ENCODE assay signal across 15 cellular contexts in genomic region chr9:37602817-37603216, GRCh38. TPM values are rescaled to one million over a fixed set of nuclear protein-coding genes. Genes with fewer than 3 reads are reported as not detected.
DNase-seq lines count a peak whose midpoint lies in the region; ATAC-seq and TF ChIP-seq lines count a peak whose summit lies in the region.
"Had no signal": no experiment of that assay in that cellular context is flagged by ENCODE, and none has a peak within 500 bp of the region (broad histone marks: within the 10 kb centered on the region; RNA-seq: fewer than 3 reads in every experiment).

No MANE protein-coding gene starts in this region.

- no peaks in the 10 kb centered on the region for H3K27me3 ChIP-seq in esophagus (ENCODE audit: control insufficient read depth in 1 of 2, insufficient read depth in 2 of 2, low read length in 2 of 2)

- H3K9me3 ChIP-seq in esophagus (ENCODE audit: control insufficient read depth in 2 of 2, insufficient read depth in 1 of 2, low read depth in 1 of 2, low read length in 1 of 2) = no peaks in the 10 kb centered on the region
- H3K9me3 ChIP-seq: neutrophil had no signal

- no peaks in the 10 kb centered on the region for H3K4me1 Mint-ChIP-seq in T-cell

- DNase-seq in DMS153 (lab: John Stamatoyannopoulos, UW) (peak; percentile 68), NCI-H2029 treated with DMSO at 0.1 percent for 48 hours (lab: John Stamatoyannopoulos, UW) (peak; percentile 60), omental fat pad (ENCODE audit: low spot score) (no peak), anterior cingulate cortex (lab: John Stamatoyannopoulos, UW) (no peak), T-cell (no peak), NCI-H1105 (lab: John Stamatoyannopoulos, UW) (no peak), NCI-H82 (lab: John Stamatoyannopoulos, UW) (no peak)
- DNase-seq: activated T-cell treated with anti-CD3 and anti-CD28 coated beads, Interleukin-2, amount 50 U/mL, for 24 hours; amygdala; kidney glomerular epithelial cell; NCI-H1694 treated with DMSO at 0.1 percent for 48 hours; SW 1271 had no signal

- ATAC-seq in omental fat pad (ENCODE audit: low FRiP score) (peak; percentile 91), T-cell (replicated peaks in 1 of 4) (no peak)

- CTCF ChIA-PET in T-cell (lab: Charles Lee) = no interaction called here

- H3K27ac Mint-ChIP-seq in T-cell = no peak overlapping the region
- H3K27ac Mint-ChIP-seq: activated T-cell treated with anti-CD3 and anti-CD28 coated beads, Interleukin-2, amount 50 U/mL, for 24 hours had no signal

- peak overlapping the region; percentile 22 to 75 for H3K27ac ChIP-seq in esophagus (ENCODE audit: low read depth in 2 of 2, low read length in 1 of 2)
- H3K27ac ChIP-seq: neutrophil had no signal

- no peak for TF ChIP-seq CTCF in omental fat pad (IDR thresholded peaks at IDR 0.05)

- H3K36me3 ChIP-seq in esophagus (ENCODE audit: control insufficient read depth in 2 of 2, insufficient read depth in 2 of 2, low read length in 1 of 2) = no peaks in the 10 kb centered on the region
- H3K36me3 ChIP-seq: neutrophil had no signal

- H3K9me3 Mint-ChIP-seq in T-cell = no peaks in the 10 kb centered on the region
- H3K9me3 Mint-ChIP-seq: activated T-cell treated with anti-CD3 and anti-CD28 coated beads, Interleukin-2, amount 50 U/mL, for 24 hours had no signal

- peaks cover 22 to 29% of the 10 kb centered on the region in 2 donors for H3K27me3 Mint-ChIP-seq in T-cell

- no peak overlapping the region for H3K4me3 Mint-ChIP-seq in T-cell
- H3K4me3 Mint-ChIP-seq: activated T-cell treated with anti-CD3 and anti-CD28 coated beads, Interleukin-2, amount 50 U/mL, for 24 hours had no signal

- no peaks in the 10 kb centered on the region for H3K36me3 Mint-ChIP-seq in T-cell

- H3K4me1 ChIP-seq in esophagus (ENCODE audit: control insufficient read depth in 2 of 2, insufficient read depth in 2 of 2, low read length in 1 of 2) = no peaks in the 10 kb centered on the region

- POLR2A ChIA-PET in T-cell (lab: Charles Lee) = no interaction called here

- no peak overlapping the region for H3K4me3 ChIP-seq in esophagus (ENCODE audit: low read depth in 1 of 2, low read length in 2 of 2)

- WGBS in esophagus, 2 donors = 32 to 40% methylated on average over 5 of the region's 5 CpGs

RNA-seq across cellular contexts. Expression of gene TOMM5, which starts 10.4 kb away (rescaled TPM):
- polyA plus RNA-seq in esophagus = 100 to 1,000 TPM in 1 of 2 donors, 10 to 100 TPM in 1; 93.3 to 113 TPM
- 100 to 1,000 TPM in 1 of 4 donors, 10 to 100 TPM in 3; 91.1 to 151 (median 97.9) TPM for total RNA-seq in omental fat pad
- total RNA-seq in T-cell = 10 to 100 TPM; 35.6 to 44.8 (median 42.1) TPM

RNA-seq across cellular contexts. Expression of gene FBXO10, which starts 26.6 kb away (rescaled TPM):
- 1 to 10 TPM; 2.1 to 3.0 TPM for polyA plus RNA-seq in esophagus
- total RNA-seq in omental fat pad (10 to 100 TPM in 2 of 4 donors, 1 to 10 TPM in 2; 7.3 to 16.2 (median 9.2) TPM), T-cell (1 to 10 TPM; 2.9 to 5.0 (median 3.8) TPM)

RNA-seq across cellular contexts. Expression of gene FRMPD1, which starts 47.9 kb away (rescaled TPM):
- polyA plus RNA-seq in esophagus = under 1 TPM; 0.04 to 0.12 TPM
- total RNA-seq in omental fat pad (under 1 TPM in 3 of 4 donors, not detected in 1; 0.44 to 0.95 (median 0.74) TPM), T-cell (not detected)
- total RNA-seq: dermis microvascular lymphatic vessel endothelial cell had no signal

Comparison
In these comparisons a context has a peak if more than half of its experiments do, and no peak if none do; other contexts are left out.
1. DNase-seq: peak in DMS153 (single experiment) and NCI-H2029 treated with DMSO at 0.1 percent for 48 hours (single experiment); none in omental fat pad (single experiment), anterior cingulate cortex (0 of 58), T-cell (0 of 34), NCI-H1105 (single experiment) and NCI-H82 (single experiment).